ENCODE assay signal across 2 cellular contexts in the genomic region with DNA sequence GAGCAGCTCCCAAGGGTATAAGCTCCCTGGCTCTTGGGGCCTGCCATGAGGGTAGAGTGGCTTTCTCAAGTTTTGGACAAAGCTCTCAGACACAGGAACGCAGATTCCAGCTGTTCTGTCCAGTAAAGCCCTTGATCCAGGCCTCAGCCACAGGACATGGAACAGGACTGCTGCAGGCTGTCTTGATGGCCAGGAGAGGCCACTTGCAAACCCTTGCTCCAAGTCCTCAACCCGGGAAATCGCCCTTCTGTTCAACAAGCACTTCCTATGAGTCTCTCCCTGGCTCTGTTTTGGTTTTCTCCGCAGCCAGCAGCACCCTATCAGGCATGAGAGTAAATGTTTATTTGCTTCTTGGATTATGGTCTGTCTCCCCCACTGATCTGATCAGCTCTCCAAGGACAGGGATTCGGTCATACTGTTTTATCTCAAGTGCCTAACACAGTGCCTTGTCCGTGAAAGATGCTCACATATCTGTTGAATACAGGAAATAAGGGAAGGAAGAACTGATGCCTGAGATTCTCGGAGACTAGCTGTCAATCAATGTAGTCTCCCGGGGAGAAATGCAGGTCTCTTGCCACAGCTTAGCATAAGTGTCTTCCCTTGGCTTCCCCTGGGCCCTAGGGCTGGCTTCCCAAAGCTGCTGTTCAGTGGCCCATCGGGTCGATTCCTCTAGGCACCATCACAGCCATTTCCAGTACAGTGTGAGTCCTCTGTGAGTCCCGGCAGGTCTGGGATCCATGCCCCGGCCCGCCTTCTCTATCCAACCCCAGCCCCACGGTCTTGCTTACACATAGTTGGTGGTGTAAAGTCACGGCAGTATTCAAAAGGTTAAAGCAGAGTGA.
TF ChIP-seq lines count a peak whose summit lies in the region.

No MANE protein-coding gene starts in this region.

TF ChIP-seq in GM23338, 12 proteins besides CTCF, POLR2A, EP300 and RAD21 (continued from another document):
- TF ChIP-seq ZNF462 (CRISPR knock-in tag; IDR thresholded peaks at IDR 0.05) (no peak), POLR2AphosphoS5 (IDR thresholded peaks at IDR 0.05; ENCODE audit: low read depth) (no peak), ZNF331 (CRISPR knock-in tag; IDR thresholded peaks at IDR 0.05; ENCODE audit: low read depth) (no peak), NANOG (IDR thresholded peaks at IDR 0.05; ENCODE audit: borderline replicate concordance) (no peak), CREB1 (CRISPR knock-in tag; IDR thresholded peaks at IDR 0.05; ENCODE audit: low read depth) (no peak), ZNF114 (CRISPR knock-in tag; IDR thresholded peaks at IDR 0.05) (no peak), EZH2 (IDR thresholded peaks at IDR 0.05; ENCODE audit: low read depth, unreplicated experiment) (no peak), STAT1 (IDR thresholded peaks at IDR 0.05; ENCODE audit: unreplicated experiment) (no peak)

TF ChIP-seq in WTC11, 78 proteins besides CTCF, POLR2A, EP300 and RAD21 (continued from another document):
- TF ChIP-seq, protein P1, sequence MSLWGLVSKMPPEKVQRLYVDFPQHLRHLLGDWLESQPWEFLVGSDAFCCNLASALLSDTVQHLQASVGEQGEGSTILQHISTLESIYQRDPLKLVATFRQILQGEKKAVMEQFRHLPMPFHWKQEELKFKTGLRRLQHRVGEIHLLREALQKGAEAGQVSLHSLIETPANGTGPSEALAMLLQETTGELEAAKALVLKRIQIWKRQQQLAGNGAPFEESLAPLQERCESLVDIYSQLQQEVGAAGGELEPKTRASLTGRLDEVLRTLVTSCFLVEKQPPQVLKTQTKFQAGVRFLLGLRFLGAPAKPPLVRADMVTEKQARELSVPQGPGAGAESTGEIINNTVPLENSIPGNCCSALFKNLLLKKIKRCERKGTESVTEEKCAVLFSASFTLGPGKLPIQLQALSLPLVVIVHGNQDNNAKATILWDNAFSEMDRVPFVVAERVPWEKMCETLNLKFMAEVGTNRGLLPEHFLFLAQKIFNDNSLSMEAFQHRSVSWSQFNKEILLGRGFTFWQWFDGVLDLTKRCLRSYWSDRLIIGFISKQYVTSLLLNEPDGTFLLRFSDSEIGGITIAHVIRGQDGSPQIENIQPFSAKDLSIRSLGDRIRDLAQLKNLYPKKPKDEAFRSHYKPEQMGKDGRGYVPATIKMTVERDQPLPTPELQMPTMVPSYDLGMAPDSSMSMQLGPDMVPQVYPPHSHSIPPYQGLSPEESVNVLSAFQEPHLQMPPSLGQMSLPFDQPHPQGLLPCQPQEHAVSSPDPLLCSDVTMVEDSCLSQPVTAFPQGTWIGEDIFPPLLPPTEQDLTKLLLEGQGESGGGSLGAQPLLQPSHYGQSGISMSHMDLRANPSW (CRISPR knock-in tag; conservative IDR thresholded peaks at IDR 0.05; ENCODE audit: low read depth), result no peak
- TF ChIP-seq, protein P2, sequence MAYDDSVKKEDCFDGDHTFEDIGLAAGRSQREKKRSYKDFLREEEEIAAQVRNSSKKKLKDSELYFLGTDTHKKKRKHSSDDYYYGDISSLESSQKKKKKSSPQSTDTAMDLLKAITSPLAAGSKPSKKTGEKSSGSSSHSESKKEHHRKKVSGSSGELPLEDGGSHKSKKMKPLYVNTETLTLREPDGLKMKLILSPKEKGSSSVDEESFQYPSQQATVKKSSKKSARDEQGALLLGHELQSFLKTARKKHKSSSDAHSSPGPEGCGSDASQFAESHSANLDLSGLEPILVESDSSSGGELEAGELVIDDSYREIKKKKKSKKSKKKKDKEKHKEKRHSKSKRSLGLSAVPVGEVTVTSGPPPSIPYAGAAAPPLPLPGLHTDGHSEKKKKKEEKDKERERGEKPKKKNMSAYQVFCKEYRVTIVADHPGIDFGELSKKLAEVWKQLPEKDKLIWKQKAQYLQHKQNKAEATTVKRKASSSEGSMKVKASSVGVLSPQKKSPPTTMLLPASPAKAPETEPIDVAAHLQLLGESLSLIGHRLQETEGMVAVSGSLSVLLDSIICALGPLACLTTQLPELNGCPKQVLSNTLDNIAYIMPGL (CRISPR knock-in tag; IDR thresholded peaks at IDR 0.05), result no peak
- TF ChIP-seq OVOL2 (CRISPR knock-in tag; IDR thresholded peaks at IDR 0.05; ENCODE audit: borderline replicate concordance), result no peak
- TF ChIP-seq SMAD3 (CRISPR knock-in tag; IDR thresholded peaks at IDR 0.05; ENCODE audit: borderline replicate concordance), result no peak
- TF ChIP-seq TCF7 (CRISPR knock-in tag; IDR thresholded peaks at IDR 0.05; ENCODE audit: low read depth), result no peak
- no peak for TF ChIP-seq JUN (CRISPR knock-in tag; IDR thresholded peaks at IDR 0.05)
- no peak for TF ChIP-seq ETV6 (CRISPR knock-in tag; IDR thresholded peaks at IDR 0.05)
- no peak for TF ChIP-seq FOXP4 (CRISPR knock-in tag; IDR thresholded peaks at IDR 0.05)
- TF ChIP-seq RELA (CRISPR knock-in tag; IDR thresholded peaks at IDR 0.05; ENCODE audit: borderline replicate concordance), result no peak
- TF ChIP-seq MYBL2 (CRISPR knock-in tag; IDR thresholded peaks at IDR 0.05), result no peak
- TF ChIP-seq FOXP1 (CRISPR knock-in tag; IDR thresholded peaks at IDR 0.05; ENCODE audit: borderline replicate concordance), result no peak
- TF ChIP-seq SMAD4 (CRISPR knock-in tag; IDR thresholded peaks at IDR 0.05), result no peak
